7 cellular contexts compared by ENCODE assay signal in the genomic region with DNA sequence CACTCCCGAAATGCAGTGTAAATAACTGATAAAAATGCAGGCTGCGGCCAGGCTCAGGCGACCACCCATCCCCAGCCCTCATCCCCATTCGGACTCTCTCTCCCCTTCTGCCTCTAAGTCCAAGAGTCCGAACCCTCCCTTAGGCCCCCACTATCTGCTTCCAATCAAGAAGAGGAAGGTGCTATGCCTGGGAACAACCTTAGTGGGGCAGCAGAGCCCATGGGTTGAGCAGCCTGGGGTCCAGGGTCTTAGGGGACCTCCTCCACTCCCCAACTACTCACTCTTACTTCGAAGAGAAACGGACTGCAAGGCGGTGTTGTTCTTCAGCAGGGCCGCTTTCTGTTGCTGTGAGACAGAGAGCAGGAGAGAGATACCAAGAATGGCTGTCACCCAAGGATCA. TPM values are rescaled to one million over a fixed set of nuclear protein-coding genes. Genes with fewer than 3 reads are reported as not detected.
DNase-seq lines count a peak whose midpoint lies in the region; ATAC-seq and TF ChIP-seq lines count a peak whose summit lies in the region.
"Had no signal": no experiment of that assay in that cellular context is flagged by ENCODE, and none has a peak within 500 bp of the region (broad histone marks: within the 10 kb centered on the region; RNA-seq: fewer than 3 reads in every experiment).

No MANE protein-coding gene starts in this region.

- TF ChIP-seq CTCF in GM06990 (IDR thresholded peaks at IDR 0.05; ENCODE audit: insufficient read depth, low read length, poor library complexity, severe bottlenecking) (peak; percentile 14), glutamatergic neuron (IDR thresholded peaks at IDR 0.05; ENCODE audit: partially characterized antibody, unreplicated experiment) (no peak)

- ATAC-seq in activated naive CD4-positive, alpha-beta T cell treated with anti-CD3 and anti-CD28 coated beads, Interleukin-2, amount 50 U/mL, for 72 hours, result no peak
- ATAC-seq in naive B cell (ENCODE audit: low read depth in 2 of 2) (no peak), esophagus mucosa (no peak)

- no peaks in the 10 kb centered on the region for H3K9me3 Mint-ChIP-seq in activated naive CD4-positive, alpha-beta T cell treated with anti-CD3 and anti-CD28 coated beads, Interleukin-2, amount 50 U/mL, for 72 hours
- no peaks in the 10 kb centered on the region for H3K9me3 Mint-ChIP-seq in naive B cell
- H3K9me3 Mint-ChIP-seq in glutamatergic neuron (ENCODE audit: unreplicated experiment), result peaks cover 12% of the 10 kb centered on the region

- DNase-seq in GM06990 (ENCODE audit: extremely low read depth, insufficient read length) (no peak), naive B cell (no peak), glutamatergic neuron (no peak)
- DNase-seq in activated naive CD4-positive, alpha-beta T cell treated with anti-CD3 and anti-CD28 coated beads, Interleukin-2, amount 50 U/mL, for 72 hours (ENCODE audit: low spot score in 2 of 2), result no peak
- DNase-seq in activated effector memory CD4-positive, alpha-beta T cell treated with anti-CD3 and anti-CD28 coated beads, Interleukin-2, amount 50 U/mL, for 16 hours, result no peak

- no peak overlapping the region for H3K4me3 ChIP-seq in GM06990 (replicated peaks; ENCODE audit: low read depth, low read length)

- H3K36me3 Mint-ChIP-seq in activated naive CD4-positive, alpha-beta T cell treated with anti-CD3 and anti-CD28 coated beads, Interleukin-2, amount 50 U/mL, for 72 hours, result peaks cover 13 to 18% of the 10 kb centered on the region in 2 donors
- H3K36me3 Mint-ChIP-seq in naive B cell (peaks cover 7 to 62% of the 10 kb centered on the region in 2 donors), glutamatergic neuron (ENCODE audit: unreplicated experiment) (peaks cover 5% of the 10 kb centered on the region)

- no peaks in the 10 kb centered on the region for H3K27me3 ChIP-seq in GM06990 (replicated peaks; ENCODE audit: control insufficient read depth, insufficient read depth, low read length)

- peaks cover 66% of the 10 kb centered on the region for H3K36me3 ChIP-seq in GM06990 (ENCODE audit: control insufficient read depth, insufficient read depth, low read length)

- H3K4me3 Mint-ChIP-seq in naive B cell (peak overlapping the region in 3 of 8 donors; percentile 26 to 93 (median 42)), glutamatergic neuron (ENCODE audit: unreplicated experiment) (no peak overlapping the region)

- peak overlapping the region; percentile 87 to 90 for H3K27ac Mint-ChIP-seq in activated naive CD4-positive, alpha-beta T cell treated with anti-CD3 and anti-CD28 coated beads, Interleukin-2, amount 50 U/mL, for 72 hours
- H3K27ac Mint-ChIP-seq in naive B cell, result peak overlapping the region in 5 of 6 donors; percentile 66 to 93 (median 88)
- H3K27ac Mint-ChIP-seq in glutamatergic neuron (ENCODE audit: unreplicated experiment), result no peak overlapping the region

- peaks cover 68 to 75% (median 72%) of the 10 kb centered on the region in 3 donors for H3K4me1 Mint-ChIP-seq in naive B cell
- H3K4me1 Mint-ChIP-seq in glutamatergic neuron (ENCODE audit: low read depth, unreplicated experiment), result peaks cover 37% of the 10 kb centered on the region

- H3K27me3 Mint-ChIP-seq in naive B cell (no peaks in the 10 kb centered on the region), glutamatergic neuron (ENCODE audit: unreplicated experiment) (peaks cover 20% of the 10 kb centered on the region)

RNA-seq across cellular contexts. Expression of a gene that starts 12.2 kb away (rescaled TPM):
- total RNA-seq in activated naive CD4-positive, alpha-beta T cell treated with anti-CD3 and anti-CD28 coated beads, Interleukin-2, amount 50 U/mL, for 72 hours, result 100 to 1,000 TPM; 131 to 238 TPM
- polyA plus RNA-seq in naive B cell (ENCODE audit: low read depth in 6 of 6), result 10 to 100 TPM in 5 of 6 donors, 1 to 10 TPM in 1; 6.9 to 48.4 (median 27.7) TPM
- total RNA-seq in glutamatergic neuron (ENCODE audit: unreplicated experiment) (222 TPM), esophagus mucosa (23.8 TPM)

RNA-seq across cellular contexts. Expression of a gene that starts 24.7 kb away (rescaled TPM):
- total RNA-seq in activated naive CD4-positive, alpha-beta T cell treated with anti-CD3 and anti-CD28 coated beads, Interleukin-2, amount 50 U/mL, for 72 hours, result not detected
- 1 to 10 TPM in 1 of 6 donors, under 1 TPM in 2, not detected in 3; 0.21 to 1.2 (median 0.36) TPM for polyA plus RNA-seq in naive B cell (ENCODE audit: low read depth in 6 of 6)
- total RNA-seq in glutamatergic neuron (ENCODE audit: unreplicated experiment), result not detected
- not detected for total RNA-seq in esophagus mucosa
- total RNA-seq: lung microvascular endothelial cell had no signal

RNA-seq across cellular contexts. Expression of a gene that starts 31.9 kb away (rescaled TPM):
- total RNA-seq in activated naive CD4-positive, alpha-beta T cell treated with anti-CD3 and anti-CD28 coated beads, Interleukin-2, amount 50 U/mL, for 72 hours, result 100 to 1,000 TPM in 1 of 2 donors, 10 to 100 TPM in 1; 81.2 to 100 TPM
- 10 to 100 TPM in 1 of 6 donors, 1 to 10 TPM in 5; 5.5 to 10.7 (median 7.2) TPM for polyA plus RNA-seq in naive B cell (ENCODE audit: low read depth in 6 of 6)
- total RNA-seq in glutamatergic neuron (ENCODE audit: unreplicated experiment), result 51.8 TPM
- 19.4 TPM for total RNA-seq in esophagus mucosa

RNA-seq across cellular contexts. Expression of a gene that starts 54.6 kb away (rescaled TPM):
- 100 to 1,000 TPM; 178 TPM for total RNA-seq in activated naive CD4-positive, alpha-beta T cell treated with anti-CD3 and anti-CD28 coated beads, Interleukin-2, amount 50 U/mL, for 72 hours
- 100 to 1,000 TPM; 243 to 278 (median 256) TPM for polyA plus RNA-seq in naive B cell (ENCODE audit: low read depth in 6 of 6)
- total RNA-seq in glutamatergic neuron (ENCODE audit: unreplicated experiment) (199 TPM), esophagus mucosa (121 TPM)

RNA-seq across cellular contexts. Expression of a gene that starts 55.0 kb away (rescaled TPM):
- 10 to 100 TPM; 33.1 to 49.2 TPM for total RNA-seq in activated naive CD4-positive, alpha-beta T cell treated with anti-CD3 and anti-CD28 coated beads, Interleukin-2, amount 50 U/mL, for 72 hours
- polyA plus RNA-seq in naive B cell (ENCODE audit: low read depth in 6 of 6), result 10 to 100 TPM in 5 of 6 donors, 1 to 10 TPM in 1; 5.2 to 30.0 (median 20.9) TPM
- total RNA-seq in glutamatergic neuron (ENCODE audit: unreplicated experiment) (35.9 TPM), esophagus mucosa (35.7 TPM)
